Comparison of ENCODE assay signal across 8 cellular contexts in the genomic region with DNA sequence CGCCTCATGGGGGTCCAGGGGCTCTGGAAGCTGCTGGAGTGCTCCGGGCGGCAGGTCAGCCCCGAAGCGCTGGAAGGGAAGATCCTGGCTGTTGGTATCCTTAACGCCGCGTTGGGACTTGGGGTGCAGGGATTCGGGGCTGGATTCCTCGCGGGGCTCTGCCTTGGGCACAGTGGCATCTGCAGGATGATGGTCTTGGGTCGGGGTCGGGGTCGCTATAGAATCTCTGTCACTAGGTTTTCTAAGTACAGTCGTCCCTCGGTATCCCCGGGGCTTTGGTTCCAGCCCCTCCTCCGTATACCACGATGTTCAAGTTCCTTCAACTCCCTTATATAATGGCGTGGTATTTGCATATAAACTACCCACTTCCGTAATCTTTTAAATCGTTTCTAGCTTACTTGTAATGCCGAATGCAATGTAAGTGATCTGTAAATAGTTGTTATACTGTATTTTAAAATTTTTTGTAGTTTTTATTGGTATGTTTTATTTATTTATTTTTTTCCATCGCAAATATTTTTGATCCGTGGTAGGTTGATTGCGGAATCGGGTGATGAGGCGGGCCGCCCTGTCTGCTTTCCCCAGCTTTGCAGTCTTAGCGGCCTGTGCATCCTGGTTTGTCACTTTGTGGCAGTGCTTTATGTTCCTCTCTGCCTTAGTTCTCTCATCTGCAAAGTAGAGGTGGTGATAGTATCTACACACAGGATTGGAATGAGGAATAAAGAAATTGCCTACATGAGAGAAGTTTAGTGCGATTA. TPM values are rescaled to one million over a fixed set of nuclear protein-coding genes. Genes with fewer than 3 reads are reported as not detected.
A peak's percentile ranks its signal among the peaks of the same experiment; 100 is the strongest.
DNase-seq lines count a peak whose midpoint lies in the region; ATAC-seq and TF ChIP-seq lines count a peak whose summit lies in the region.

No MANE protein-coding gene starts in this region.

- TF ChIP-seq POLR2A in erythroblast (IDR thresholded peaks at IDR 0.05; ENCODE audit: low read length), result no peak

- H3K27ac ChIP-seq in muscle layer of duodenum (ENCODE audit: low read length) (peak overlapping the region; percentile 97), temporal lobe (ENCODE audit: low read depth, low read length) (peak overlapping the region; percentile 93)

- no peaks in the 10 kb centered on the region for H3K27me3 ChIP-seq in muscle layer of duodenum (ENCODE audit: low read depth, low read length)

- H3K9me3 ChIP-seq in muscle layer of duodenum (ENCODE audit: control insufficient read depth in 1 of 2, low read length in 2 of 2), result no peaks in the 10 kb centered on the region

- peak; percentile 35 for ATAC-seq in GM18870 (IDR thresholded peaks at IDR 0.05; ENCODE audit: unreplicated experiment)
- ATAC-seq in HG03097 (IDR thresholded peaks at IDR 0.05; ENCODE audit: low FRiP score, unreplicated experiment), result peak; percentile 33

- DNase-seq in AG10803 (ENCODE audit: low read depth) (peak; percentile 29), NCI-H748 (lab: John Stamatoyannopoulos, UW; ENCODE audit: unreplicated experiment) (peak; percentile 58), erythroblast (lab: John Stamatoyannopoulos, UW) (peak; percentile 69 to 77)
- peak; percentile 37 for DNase-seq in activated CD8-positive, alpha-beta memory T cell treated with anti-CD3 and anti-CD28 coated beads, Interleukin-2, amount 50 U/mL, for 4 hours

- H3K36me3 ChIP-seq in muscle layer of duodenum (ENCODE audit: control insufficient read depth in 1 of 2, insufficient read depth in 2 of 2, low read length in 2 of 2), result peaks cover 4 to 8% of the 10 kb centered on the region in 2 donors

- peaks cover 0 to 26% of the 10 kb centered on the region in 2 donors for H3K4me1 ChIP-seq in muscle layer of duodenum (ENCODE audit: control insufficient read depth in 1 of 2, insufficient read depth in 2 of 2, low read length in 2 of 2)

- H3K4me3 ChIP-seq in AG10803 (ENCODE audit: low read length) (peak overlapping the region; percentile 97), muscle layer of duodenum (ENCODE audit: low read depth in 1 of 2, low read length in 2 of 2) (peak overlapping the region; percentile 94 to 99)

- no peak for TF ChIP-seq CTCF in AG10803 (conservative IDR thresholded peaks at IDR 0.05; ENCODE audit: low read length)

RNA-seq across cellular contexts. Expression of gene ERCC5, which starts 0.6 kb away (rescaled TPM):
- 50.2 TPM for total RNA-seq in temporal lobe

RNA-seq across cellular contexts. Expression of gene BIVM, which starts 47.5 kb away (rescaled TPM):
- 49.2 TPM for total RNA-seq in temporal lobe

RNA-seq across cellular contexts. Expression of gene POGLUT2, which starts 47.7 kb away (rescaled TPM):
- total RNA-seq in temporal lobe, result 7.9 TPM

Comparison
In these comparisons a context has a peak if more than half of its experiments do, and no peak if none do; other contexts are left out.
1. Peak in every context shown above with its lines: DNase-seq, ATAC-seq, H3K4me3 ChIP-seq and H3K27ac ChIP-seq.